11 cellular contexts compared by ENCODE assay signal in genomic region chr19:56837004-56837403, GRCh38. TPM values are rescaled to one million over a fixed set of nuclear protein-coding genes. Genes with fewer than 3 reads are reported as not detected.
DNase-seq lines count a peak whose midpoint lies in the region; ATAC-seq and TF ChIP-seq lines count a peak whose summit lies in the region.
"Had no signal": no experiment of that assay in that cellular context is flagged by ENCODE, and none has a peak within 500 bp of the region (broad histone marks: within the 10 kb centered on the region; RNA-seq: fewer than 3 reads in every experiment).

No MANE protein-coding gene starts in this region.

- H3K9me2 ChIP-seq in SK-N-SH: no peaks in the 10 kb centered on the region

- no peaks in the 10 kb centered on the region for H3F3A ChIP-seq in SK-N-SH (replicated peaks; ENCODE audit: insufficient read depth)

- CTCF ChIA-PET in SK-N-SH (lab: Yijun Ruan, JAX): interaction anchor here (0.6 to 3.4 kb wide), 33 partner anchors 8 to 334 kb away, joined by 3 to 70 read pairs (median 4); no protein-coding TSS in a partner anchor

- H3K9me3 ChIP-seq in SK-N-SH: no peaks in the 10 kb centered on the region
- no peaks in the 10 kb centered on the region for H3K9me3 ChIP-seq in right cardiac atrium (ENCODE audit: control insufficient read depth, low read length)
- H3K9me3 ChIP-seq in testis: no peaks in the 10 kb centered on the region

- no peaks in the 10 kb centered on the region for H4K20me1 ChIP-seq in SK-N-SH (ENCODE audit: insufficient read depth)

- H3K4me1 ChIP-seq in SK-N-SH (ENCODE audit: control insufficient read depth in 1 of 2, insufficient read depth in 2 of 2, low read depth in 1 of 2, low read length in 1 of 2): peaks cover 0 to 2% of the 10 kb centered on the region in 2 experiments; a peak in 1 of 4 replicates
- H3K4me1 ChIP-seq in right cardiac atrium (ENCODE audit: control insufficient read depth, insufficient read depth, low read length): no peaks in the 10 kb centered on the region
- peaks cover 9% of the 10 kb centered on the region for H3K4me1 ChIP-seq in testis

- H3K27ac ChIP-seq in SK-N-SH (ENCODE audit: low read depth in 2 of 2, low read length in 1 of 2) (no peak overlapping the region), right cardiac atrium (ENCODE audit: low read length) (no peak overlapping the region), testis (peak overlapping the region; percentile 2 to 73)

- no peak for TF ChIP-seq RAD21 in SK-N-SH (IDR thresholded peaks at IDR 0.05; ENCODE audit: low read length)

- no peaks in the 10 kb centered on the region for H3K36me3 ChIP-seq in SK-N-SH (replicated peaks in 1 of 2; ENCODE audit: control insufficient read depth in 1 of 2, insufficient read depth in 2 of 2, low read length in 1 of 2)
- no peaks in the 10 kb centered on the region for H3K36me3 ChIP-seq in testis (ENCODE audit: low read depth, missing control alignments)

- no peak for TF ChIP-seq EP300 in SK-N-SH (IDR thresholded peaks at IDR 0.05; ENCODE audit: borderline replicate concordance in 1 of 2, low read depth in 1 of 2, low read length in 1 of 2)

- ATAC-seq in SK-N-SH treated with all-trans-retinoic acid at 6 μM for 48 hours (no peak), right cardiac atrium (no peak), HG03432 (IDR thresholded peaks at IDR 0.05; ENCODE audit: unreplicated experiment) (no peak)

- intact Hi-C loops in right cardiac atrium (cut with DNase I) (no loop called here), testis (cut with DNase I; ENCODE audit: low total_unique reads) (no loop called here), lower leg skin (cut with DNase I; ENCODE audit: low total_unique reads) (no loop called here)

- H3K4me2 ChIP-seq in SK-N-SH: 0 out of 2 replicates have a peak overlapping the region, but pooled peaks have one; percentile 15

- no peak for TF ChIP-seq CTCF in SK-N-SH (IDR thresholded peaks at IDR 0.05)
- TF ChIP-seq CTCF in testis (IDR thresholded peaks at IDR 0.05): peak in 1 of 3 experiments; percentile 5
- no peak for TF ChIP-seq CTCF in lower leg skin (IDR thresholded peaks at IDR 0.05)

- no peak overlapping the region for H2AFZ ChIP-seq in SK-N-SH (ENCODE audit: low read depth)

- no peak overlapping the region for H3K9ac ChIP-seq in SK-N-SH

- H3K4me3 ChIP-seq in SK-N-SH (ENCODE audit: low read depth in 2 of 2, low read length in 1 of 2) (peak overlapping the region; percentile 27 to 46; a peak in 1 of 4 replicates), right cardiac atrium (ENCODE audit: low read length) (peak overlapping the region; percentile 16), testis (peak overlapping the region; percentile 59 to 82), lower leg skin (ENCODE audit: low read depth, poor library complexity, severe bottlenecking) (no peak overlapping the region)

- POLR2A ChIA-PET in SK-N-SH (lab: Yijun Ruan, JAX): no interaction called here

- 47% methylated on average over 6 of the region's 6 CpGs for WGBS in SK-N-SH (ENCODE audit: low lambda C conversion rate)
- WGBS in right cardiac atrium: 40% methylated on average over 6 of the region's 6 CpGs
- WGBS in testis, 2 donors: 30 to 48% methylated on average over 6 of the region's 6 CpGs
- WGBS in lower leg skin, 2 donors: 35 to 48% methylated on average over 6 of the region's 6 CpGs

- no peaks in the 10 kb centered on the region for H3K79me2 ChIP-seq in SK-N-SH (ENCODE audit: insufficient read depth)

- H3K27me3 ChIP-seq in SK-N-SH (ENCODE audit: insufficient read depth): no peaks in the 10 kb centered on the region
- H3K27me3 ChIP-seq in right cardiac atrium (ENCODE audit: control insufficient read depth, insufficient read depth): no peaks in the 10 kb centered on the region
- H3K27me3 ChIP-seq in testis: no peaks in the 10 kb centered on the region

- TF ChIP-seq POLR2A in testis (IDR thresholded peaks at IDR 0.05): no peak
- no peak for TF ChIP-seq POLR2A in lower leg skin (IDR thresholded peaks at IDR 0.05)

- DNase-seq in SK-N-SH (peak; percentile 10), RPMI8226 (peak; percentile 3), right cardiac atrium (peak; percentile 38 to 48 (median 41)), testis (peak; percentile 49), lower leg skin (ENCODE audit: low spot score in 2 of 2) (no peak), GF-D8 (lab: John Stamatoyannopoulos, UW) (no peak)
- DNase-seq: NCI-H446 treated with DMSO at 0.1 percent for 48 hours, SHP77 had no signal

TF ChIP-seq in SK-N-SH, 30 proteins besides CTCF, POLR2A, EP300 and RAD21:
- no peak for TF ChIP-seq POLR2AphosphoS5 (IDR thresholded peaks at IDR 0.05; ENCODE audit: low read depth, low read length)
TF ChIP-seq in SK-N-SH: peak in this region for 0.

TF ChIP-seq in SK-N-SH treated with all-trans-retinoic acid at 6 μM for 48 hours, 23 proteins besides CTCF, POLR2A, EP300 and RAD21:
- TF ChIP-seq TCF4 (CRISPR knock-in tag; IDR thresholded peaks at IDR 0.05; ENCODE audit: borderline replicate concordance): no peak
- TF ChIP-seq, protein P1, sequence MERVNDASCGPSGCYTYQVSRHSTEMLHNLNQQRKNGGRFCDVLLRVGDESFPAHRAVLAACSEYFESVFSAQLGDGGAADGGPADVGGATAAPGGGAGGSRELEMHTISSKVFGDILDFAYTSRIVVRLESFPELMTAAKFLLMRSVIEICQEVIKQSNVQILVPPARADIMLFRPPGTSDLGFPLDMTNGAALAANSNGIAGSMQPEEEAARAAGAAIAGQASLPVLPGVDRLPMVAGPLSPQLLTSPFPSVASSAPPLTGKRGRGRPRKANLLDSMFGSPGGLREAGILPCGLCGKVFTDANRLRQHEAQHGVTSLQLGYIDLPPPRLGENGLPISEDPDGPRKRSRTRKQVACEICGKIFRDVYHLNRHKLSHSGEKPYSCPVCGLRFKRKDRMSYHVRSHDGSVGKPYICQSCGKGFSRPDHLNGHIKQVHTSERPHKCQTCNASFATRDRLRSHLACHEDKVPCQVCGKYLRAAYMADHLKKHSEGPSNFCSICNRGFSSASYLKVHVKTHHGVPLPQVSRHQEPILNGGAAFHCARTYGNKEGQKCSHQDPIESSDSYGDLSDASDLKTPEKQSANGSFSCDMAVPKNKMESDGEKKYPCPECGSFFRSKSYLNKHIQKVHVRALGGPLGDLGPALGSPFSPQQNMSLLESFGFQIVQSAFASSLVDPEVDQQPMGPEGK (CRISPR knock-in tag; IDR thresholded peaks at IDR 0.05; ENCODE audit: borderline replicate concordance): no peak
- TF ChIP-seq GLIS3 (CRISPR knock-in tag; IDR thresholded peaks at IDR 0.05): no peak

RNA-seq across cellular contexts. Expression of gene PEG3, which starts 3.5 kb away (rescaled TPM):
- polyA plus RNA-seq in SK-N-SH (2012; rRNA removed): 0.12 and 0.29 TPM in 2 replicates
- 0.19 and 0.29 TPM in 2 replicates for polyA plus RNA-seq in SK-N-SH (2012; cell fraction: cytosol; rRNA removed)
- 0.52 and 0.61 TPM in 2 replicates for polyA plus RNA-seq in SK-N-SH (2012; cell fraction: nucleus; rRNA removed)
- total RNA-seq in right cardiac atrium: 10 to 100 TPM; 12.2 to 17.0 (median 14.4) TPM
- polyA plus RNA-seq in right cardiac atrium: 3.1 TPM
- 100 to 1,000 TPM; 155 to 160 TPM for total RNA-seq in testis
- 65.9 TPM for polyA plus RNA-seq in testis (ENCODE audit: insufficient read depth, low read depth, low replicate concordance)
- 1 to 10 TPM; 1.4 to 7.6 (median 3.6) TPM for total RNA-seq in lower leg skin

RNA-seq across cellular contexts. Expression of gene ZIM2, which starts 3.5 kb away (rescaled TPM):
- polyA plus RNA-seq in SK-N-SH (2012; rRNA removed) (not detected in 2 replicates), right cardiac atrium (0.05 TPM), testis (ENCODE audit: insufficient read depth, low read depth, low replicate concordance) (9.7 TPM)
- polyA plus RNA-seq in SK-N-SH (2012; cell fraction: cytosol; rRNA removed): 0.03 TPM in 1 of 2 replicates, not detected in the other
- polyA plus RNA-seq in SK-N-SH (2012; cell fraction: nucleus; rRNA removed): not detected in 2 replicates
- total RNA-seq in right cardiac atrium (under 1 TPM in 2 of 4 donors, not detected in 2; 0.17 to 0.25 TPM), testis (10 to 100 TPM; 12.9 to 18.3 TPM), lower leg skin (under 1 TPM in 1 of 4 donors, not detected in 3; 0.45 TPM)
- polyA plus RNA-seq: keratinocyte had no signal

Comparison
In these comparisons a context has a peak if more than half of its experiments do, and no peak if none do; other contexts are left out.
1. DNase-seq: peak in SK-N-SH (single experiment), RPMI8226 (single experiment), right cardiac atrium (3 of 3) and testis (single experiment); none in lower leg skin (0 of 2) and GF-D8 (single experiment).
2. H3K27ac ChIP-seq: peak in testis (2 of 2); none in SK-N-SH (0 of 2) and right cardiac atrium (single experiment).
3. RNA of gene PEG3, which starts 3.5 kb away (total RNA-seq): 155 to 160 TPM in testis; 12.2 to 17.0 TPM in right cardiac atrium and 1.4 to 7.6 TPM in lower leg skin; every median in the first group is over 4 times any median in the second.
4. RNA of gene ZIM2, which starts 3.5 kb away (total RNA-seq): 12.9 to 18.3 TPM in testis; 0.17 to 0.25 TPM in right cardiac atrium and 0.45 TPM in lower leg skin; every median in the first group is over 4 times any median in the second.